28 cellular contexts compared by ENCODE assay signal in genomic region chr1:21610027-21610426, GRCh38. TPM values are rescaled to one million over a fixed set of nuclear protein-coding genes. Genes with fewer than 3 reads are reported as not detected.
"Had no signal": no experiment of that assay in that cellular context is flagged by ENCODE, and none has a peak within 500 bp of the region (broad histone marks: within the 10 kb centered on the region; RNA-seq: fewer than 3 reads in every experiment).

No MANE protein-coding gene starts in this region.

- H3K27ac ChIP-seq: colonic mucosa, epithelial cell of prostate, esophagus squamous epithelium, gastrocnemius medialis, heart right ventricle, left lung, lower lobe of right lung had no signal

- H3K27me3 ChIP-seq: colonic mucosa, gastrocnemius medialis, heart right ventricle had no signal

- H3K9me3 ChIP-seq: colonic mucosa, esophagus squamous epithelium, gastrocnemius medialis, heart right ventricle, left lung, lower lobe of right lung, mucosa of descending colon had no signal

- H3K4me3 ChIP-seq: colonic mucosa, esophagus squamous epithelium, gastrocnemius medialis, heart right ventricle, left lung, lower lobe of right lung, mucosa of descending colon had no signal

- ATAC-seq: effector memory CD8-positive, alpha-beta T cell; esophagus mucosa; gastrocnemius medialis; heart right ventricle; left lung; left ventricle myocardium superior; lower lobe of right lung; mucosa of descending colon had no signal

- H3K4me1 ChIP-seq: colonic mucosa, gastrocnemius medialis, left lung, lower lobe of right lung had no signal

- H3K36me3 ChIP-seq: colonic mucosa, esophagus squamous epithelium, gastrocnemius medialis, heart right ventricle, lower lobe of right lung had no signal

- FAIRE-seq: endometrium, islet of Langerhans, keratinocyte had no signal

- DNase-seq: colonic mucosa; cortex of kidney; effector CD8-positive, alpha-beta T cell; effector memory CD8-positive, alpha-beta T cell; endodermal cell; erythroblast; esophagus squamous epithelium; foreskin fibroblast; foreskin melanocyte; gastrocnemius medialis; glutamatergic neuron; head of caudate nucleus; heart right ventricle; hippocampal formation; kidney glomerular epithelial cell; left ventricle myocardium superior; lower lobe of right lung; mesenchymal stem cell; mucosa of descending colon; naive B cell had no signal

RNA-seq across cellular contexts. Expression of gene RAP1GAP, which starts 59.1 kb away (rescaled TPM):
- total RNA-seq: dermis microvascular lymphatic vessel endothelial cell, glomerular endothelial cell had no signal
